In the genomic region with DNA sequence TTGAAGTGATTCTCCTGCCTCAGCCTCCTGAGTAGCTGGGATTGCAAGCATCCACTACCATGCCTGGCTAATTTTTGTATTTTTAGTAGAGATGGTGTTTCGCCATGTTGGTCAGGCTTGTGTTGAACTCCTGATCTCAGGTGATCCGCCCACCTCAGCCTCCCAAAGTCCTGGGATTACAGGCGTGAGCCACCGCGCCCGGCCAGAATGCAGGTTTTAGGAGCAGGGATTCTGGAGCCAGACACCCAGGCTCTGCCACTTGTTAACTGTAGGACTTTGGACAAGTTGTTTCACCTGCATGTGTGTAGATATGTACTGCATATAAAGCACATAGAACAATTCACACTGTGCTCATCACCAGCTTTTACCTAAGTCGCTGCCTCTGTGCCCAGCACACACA, we compare ENCODE assay signal across 5 cellular contexts. TPM values are rescaled to one million over a fixed set of nuclear protein-coding genes. Genes with fewer than 3 reads are reported as not detected.
"Had no signal": no experiment of that assay in that cellular context is flagged by ENCODE, and none has a peak within 500 bp of the region (broad histone marks: within the 10 kb centered on the region; RNA-seq: fewer than 3 reads in every experiment).

No MANE protein-coding gene starts in this region.

RNA-seq across cellular contexts. Expression of a gene that starts 14.7 kb away (rescaled TPM):
- total RNA-seq: GM23338, H1, H9, HT-29, IMR-90 had no signal
